In genomic region chr4:8394125-8394524, GRCh38 we compare ENCODE assay signal across 1 cellular context.
TF ChIP-seq lines count a peak whose summit lies in the region.

No MANE protein-coding gene starts in this region.

TF ChIP-seq in WTC11, 78 proteins besides CTCF, POLR2A, EP300 and RAD21 (continued from another document):
- TF ChIP-seq E2F5 (CRISPR knock-in tag; IDR thresholded peaks at IDR 0.05) (no peak), ESRRA (CRISPR knock-in tag; IDR thresholded peaks at IDR 0.05; ENCODE audit: borderline replicate concordance) (no peak), CREM (CRISPR knock-in tag; IDR thresholded peaks at IDR 0.05) (no peak), ARID4B (CRISPR knock-in tag; IDR thresholded peaks at IDR 0.05; ENCODE audit: borderline replicate concordance) (no peak), FOXP1 (CRISPR knock-in tag; IDR thresholded peaks at IDR 0.05; ENCODE audit: borderline replicate concordance) (no peak), AR (CRISPR knock-in tag; IDR thresholded peaks at IDR 0.05) (no peak), ATF6 (CRISPR knock-in tag; IDR thresholded peaks at IDR 0.05) (no peak)
